In genomic region chr19:47609885-47610545, GRCh38 we compare ENCODE assay signal across 8 cellular contexts. TPM values are rescaled to one million over a fixed set of nuclear protein-coding genes. Genes with fewer than 3 reads are reported as not detected.
DNase-seq lines count a peak whose midpoint lies in the region; FAIRE-seq and TF ChIP-seq lines count a peak whose summit lies in the region.

No MANE protein-coding gene starts in this region.

- peak in 9 of 14 donors; percentile 16 to 71 (median 31) for DNase-seq in C1 segment of cervical spinal cord (lab: John Stamatoyannopoulos, UW)
- peak; percentile 51 for DNase-seq in UCSD-AML1 (lab: John Stamatoyannopoulos, UW; ENCODE audit: unreplicated experiment)
- DNase-seq in caudate nucleus (lab: John Stamatoyannopoulos, UW) = peak in 34 of 61 donors; percentile 9 to 75 (median 26)
- DNase-seq in kidney = peak; percentile 88
- peak; percentile 13 to 35 for DNase-seq in stimulated activated CD4-positive, alpha-beta T cell treated with anti-CD3 and anti-CD28 coated beads, Interleukin-15, amount 100 ng/mL, for 48 hours (ENCODE audit: low read depth in 2 of 2)
- no peak for DNase-seq in epidermal melanocyte (ENCODE audit: insufficient read length, low spot score)
- no peak for DNase-seq in NAMALWA (ENCODE audit: low spot score)

- H3K4me3 ChIP-seq in kidney (ENCODE audit: low read length in 2 of 2) = peak overlapping the region in 1 of 2 donors; percentile 64

- no peak for TF ChIP-seq CTCF in kidney (IDR thresholded peaks at IDR 0.05; ENCODE audit: borderline replicate concordance, extremely low read depth, insufficient read depth)

- H3K4me1 Mint-ChIP-seq in IgD-negative memory B cell = peaks cover 16 to 28% (median 19%) of the 10 kb centered on the region in 3 donors

- H3K36me3 ChIP-seq in kidney (ENCODE audit: control insufficient read depth in 1 of 2, insufficient read depth in 2 of 2, low read length in 2 of 2) = no peaks in the 10 kb centered on the region

- H3K27me3 Mint-ChIP-seq in IgD-negative memory B cell = no peaks in the 10 kb centered on the region

- intact Hi-C loops in kidney (cut with DNase I) = no loop called here

- peaks cover 0 to 7% (median 2%) of the 10 kb centered on the region in 3 donors for H3K9me3 Mint-ChIP-seq in IgD-negative memory B cell

- FAIRE-seq in kidney (lab: Jason Lieb, UNC) = no peak

- H3K27ac ChIP-seq in caudate nucleus (ENCODE audit: low read depth, low read length) (peak overlapping the region; percentile 67), kidney (ENCODE audit: low read depth in 2 of 2, low read length in 2 of 2) (peak overlapping the region in 1 of 2 donors; percentile 86)

- peak overlapping the region; percentile 37 to 58 for H3K9ac ChIP-seq in kidney (ENCODE audit: low read length in 2 of 2)

- H3K36me3 Mint-ChIP-seq in IgD-negative memory B cell = peaks cover 2% of the 10 kb centered on the region

- H3K9me3 ChIP-seq in kidney (ENCODE audit: control insufficient read depth in 1 of 2, low read length in 2 of 2) = no peaks in the 10 kb centered on the region

- peak overlapping the region; percentile 47 to 93 (median 73) for H3K27ac Mint-ChIP-seq in IgD-negative memory B cell

- H3K4me1 ChIP-seq in kidney (ENCODE audit: control insufficient read depth in 1 of 2, insufficient read depth in 1 of 2, low read depth in 1 of 2, low read length in 2 of 2) = peaks cover 6 to 9% of the 10 kb centered on the region in 2 donors

- peak overlapping the region; percentile 73 to 91 (median 86) for H3K4me3 Mint-ChIP-seq in IgD-negative memory B cell

RNA-seq across cellular contexts. Expression of gene BICRA, which starts 1.1 kb away (rescaled TPM):
- polyA plus RNA-seq in IgD-negative memory B cell (0.71 TPM), kidney (ENCODE audit: insufficient read depth, low read depth, low replicate concordance) (3.2 TPM)
- 14.7 TPM for total RNA-seq in kidney

RNA-seq across cellular contexts. Expression of gene ZNF541, which starts 37.1 kb away (rescaled TPM):
- not detected for polyA plus RNA-seq in IgD-negative memory B cell
- 0.69 TPM for total RNA-seq in kidney
- 0.86 TPM for polyA plus RNA-seq in kidney (ENCODE audit: insufficient read depth, low read depth, low replicate concordance)

Comparison
In these comparisons a context has a peak if more than half of its experiments do, and no peak if none do; other contexts are left out.
1. DNase-seq: peak in C1 segment of cervical spinal cord (9 of 14), UCSD-AML1 (single experiment), caudate nucleus (34 of 61), kidney (single experiment) and stimulated activated CD4-positive, alpha-beta T cell treated with anti-CD3 and anti-CD28 coated beads, Interleukin-15, amount 100 ng/mL, for 48 hours (2 of 2); none in epidermal melanocyte (single experiment) and NAMALWA (single experiment).